Comparison of ENCODE assay signal across 1 cellular context in the genomic region with DNA sequence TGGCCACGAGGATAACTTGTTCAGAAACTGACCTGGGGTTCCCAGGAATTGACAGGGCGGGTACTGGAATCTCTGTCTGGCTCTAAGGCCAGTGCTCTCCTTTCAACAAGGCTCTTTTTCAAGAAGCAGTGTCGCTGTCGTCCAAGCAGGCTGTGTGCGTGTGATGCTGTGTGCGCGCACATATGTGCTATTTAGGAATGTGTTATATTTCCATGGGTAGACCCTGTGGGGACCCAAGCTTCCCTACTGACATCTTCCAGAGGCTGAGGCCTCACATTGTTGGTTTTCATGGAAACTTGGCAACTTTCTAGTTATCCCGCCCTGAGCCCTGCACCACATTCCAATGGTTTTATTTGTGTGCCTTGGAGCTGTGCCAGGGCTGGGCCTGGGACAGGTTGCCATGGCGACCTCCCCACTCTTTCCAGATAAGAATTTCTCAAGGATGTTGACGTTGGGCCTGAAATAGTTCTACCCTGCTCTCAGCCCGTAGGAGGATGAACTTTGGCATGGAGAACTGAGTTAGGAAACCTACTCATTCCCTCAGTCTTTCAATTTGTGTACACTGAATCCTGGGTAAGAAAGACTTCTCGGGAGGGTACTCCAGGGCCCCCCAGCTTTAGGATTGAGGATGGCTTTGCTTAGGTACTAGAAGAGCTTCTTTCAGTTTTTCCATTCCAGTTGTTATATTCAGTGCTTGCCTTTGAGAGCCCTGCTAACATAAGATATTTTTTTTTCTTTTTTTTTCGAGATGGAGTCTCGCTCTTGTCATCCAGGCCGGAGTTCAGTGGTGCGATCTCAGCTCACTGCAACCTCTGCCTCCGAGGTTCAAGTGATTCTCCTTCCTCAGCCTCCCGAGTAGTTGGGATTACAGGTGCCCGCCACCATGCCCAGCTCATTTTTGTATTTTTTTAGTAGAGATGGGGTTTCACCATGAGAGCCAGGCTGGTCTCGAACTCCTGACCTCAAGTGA.
TF ChIP-seq lines count a peak whose summit lies in the region.

No MANE protein-coding gene starts in this region.

TF ChIP-seq in HepG2, 621 proteins besides CTCF, POLR2A, EP300 and RAD21 (continued from another document):
- TF ChIP-seq, protein P1, sequence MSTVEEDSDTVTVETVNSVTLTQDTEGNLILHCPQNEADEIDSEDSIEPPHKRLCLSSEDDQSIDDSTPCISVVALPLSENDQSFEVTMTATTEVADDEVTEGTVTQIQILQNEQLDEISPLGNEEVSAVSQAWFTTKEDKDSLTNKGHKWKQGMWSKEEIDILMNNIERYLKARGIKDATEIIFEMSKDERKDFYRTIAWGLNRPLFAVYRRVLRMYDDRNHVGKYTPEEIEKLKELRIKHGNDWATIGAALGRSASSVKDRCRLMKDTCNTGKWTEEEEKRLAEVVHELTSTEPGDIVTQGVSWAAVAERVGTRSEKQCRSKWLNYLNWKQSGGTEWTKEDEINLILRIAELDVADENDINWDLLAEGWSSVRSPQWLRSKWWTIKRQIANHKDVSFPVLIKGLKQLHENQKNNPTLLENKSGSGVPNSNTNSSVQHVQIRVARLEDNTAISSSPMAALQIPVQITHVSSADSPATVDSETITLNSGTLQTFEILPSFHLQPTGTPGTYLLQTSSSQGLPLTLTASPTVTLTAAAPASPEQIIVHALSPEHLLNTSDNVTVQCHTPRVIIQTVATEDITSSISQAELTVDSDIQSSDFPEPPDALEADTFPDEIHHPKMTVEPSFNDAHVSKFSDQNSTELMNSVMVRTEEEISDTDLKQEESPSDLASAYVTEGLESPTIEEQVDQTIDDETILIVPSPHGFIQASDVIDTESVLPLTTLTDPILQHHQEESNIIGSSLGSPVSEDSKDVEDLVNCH (CRISPR knock-in tag; IDR thresholded peaks at IDR 0.05), result no peak
- no peak for TF ChIP-seq ZNF383 (CRISPR knock-in tag; IDR thresholded peaks at IDR 0.05; ENCODE audit: borderline replicate concordance)
- 0 out of 2 replicates have a peak, but pooled peaks have one; percentile 26 for TF ChIP-seq WIZ (CRISPR knock-in tag; IDR thresholded peaks at IDR 0.05)
- TF ChIP-seq, protein P2, sequence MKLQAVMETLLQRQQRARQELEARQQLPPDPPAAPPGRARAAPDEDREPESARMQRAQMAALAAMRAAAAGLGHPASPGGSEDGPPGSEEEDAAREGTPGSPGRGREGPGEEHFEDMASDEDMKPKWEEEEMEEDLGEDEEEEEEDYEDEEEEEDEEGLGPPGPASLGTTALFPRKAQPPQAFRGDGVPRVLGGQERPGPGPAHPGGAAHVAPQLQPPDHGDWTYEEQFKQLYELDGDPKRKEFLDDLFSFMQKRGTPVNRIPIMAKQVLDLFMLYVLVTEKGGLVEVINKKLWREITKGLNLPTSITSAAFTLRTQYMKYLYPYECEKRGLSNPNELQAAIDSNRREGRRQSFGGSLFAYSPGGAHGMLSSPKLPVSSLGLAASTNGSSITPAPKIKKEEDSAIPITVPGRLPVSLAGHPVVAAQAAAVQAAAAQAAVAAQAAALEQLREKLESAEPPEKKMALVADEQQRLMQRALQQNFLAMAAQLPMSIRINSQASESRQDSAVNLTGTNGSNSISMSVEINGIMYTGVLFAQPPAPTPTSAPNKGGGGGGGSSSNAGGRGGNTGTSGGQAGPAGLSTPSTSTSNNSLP (IDR thresholded peaks at IDR 0.05; ENCODE audit: low read depth, low read length), result peak; percentile 51; the same call in 1 of the 2 replicates
- TF ChIP-seq TBP (CRISPR knock-in tag; IDR thresholded peaks at IDR 0.05), result no peak
- peak; percentile 56; the same call in 1 of the 2 replicates for TF ChIP-seq POGZ (CRISPR knock-in tag; IDR thresholded peaks at IDR 0.05)
- no peak for TF ChIP-seq MAFF (IDR thresholded peaks at IDR 0.05; ENCODE audit: low read depth, low read length)
